11 cellular contexts compared by ENCODE assay signal in genomic region chr10:46555366-46555712, GRCh38. TPM values are rescaled to one million over a fixed set of nuclear protein-coding genes. Genes with fewer than 3 reads are reported as not detected.
DNase-seq lines count a peak whose midpoint lies in the region; ATAC-seq and TF ChIP-seq lines count a peak whose summit lies in the region.
"Had no signal": no experiment of that assay in that cellular context is flagged by ENCODE, and none has a peak within 500 bp of the region (broad histone marks: within the 10 kb centered on the region; RNA-seq: fewer than 3 reads in every experiment).

No MANE protein-coding gene starts in this region.

- H3K36me3 Mint-ChIP-seq in neural progenitor cell = peaks cover 2% of the 10 kb centered on the region
- H3K36me3 Mint-ChIP-seq: CD4-positive, CD25-positive, alpha-beta regulatory T cell; T-cell had no signal

- H3K9me3 ChIP-seq in BE2C = no peaks in the 10 kb centered on the region
- no peaks in the 10 kb centered on the region for H3K9me3 ChIP-seq in neural progenitor cell (ENCODE audit: low read depth)

- DNase-seq in BE2C (peak; percentile 9), H7 (peak; percentile 77), neural progenitor cell (ENCODE audit: low spot score) (peak; percentile 39), NCI-H2081 (lab: John Stamatoyannopoulos, UW) (no peak), left colon (no peak), NOMO-1 treated with DMSO at 0.1 percent for 48 hours (lab: John Stamatoyannopoulos, UW; ENCODE audit: unreplicated experiment) (no peak)
- DNase-seq: CD4-positive, CD25-positive, alpha-beta regulatory T cell; cerebellar nuclear complex had no signal

- H3K27me3 ChIP-seq in BE2C (peaks cover 4% of the 10 kb centered on the region; the same call in 1 of the 2 replicates), H7 (ENCODE audit: control insufficient read depth, insufficient read depth, low read length) (peaks cover 30% of the 10 kb centered on the region), neural progenitor cell (peaks cover 51% of the 10 kb centered on the region)

- H3K27ac Mint-ChIP-seq in neural progenitor cell = no peak overlapping the region
- H3K27ac Mint-ChIP-seq: CD4-positive, CD25-positive, alpha-beta regulatory T cell; T-cell had no signal

- H3K36me3 ChIP-seq in BE2C = no peaks in the 10 kb centered on the region
- peaks cover 6% of the 10 kb centered on the region for H3K36me3 ChIP-seq in H7 (replicated peaks; ENCODE audit: control insufficient read depth, insufficient read depth, low read length)
- H3K36me3 ChIP-seq in neural progenitor cell = no peaks in the 10 kb centered on the region

- H3K4me2 ChIP-seq in neural progenitor cell = peak overlapping the region; percentile 79

- peaks cover 3% of the 10 kb centered on the region for H3K9me3 Mint-ChIP-seq in neural progenitor cell
- H3K9me3 Mint-ChIP-seq: CD4-positive, CD25-positive, alpha-beta regulatory T cell; T-cell had no signal

- no peak overlapping the region for H3K4me3 Mint-ChIP-seq in neural progenitor cell

- H3K4me1 Mint-ChIP-seq in neural progenitor cell = peaks cover 7% of the 10 kb centered on the region

- H4K20me1 ChIP-seq in neural progenitor cell (ENCODE audit: low read depth) = no peaks in the 10 kb centered on the region

- no peaks in the 10 kb centered on the region for H3F3A ChIP-seq in neural progenitor cell (ENCODE audit: low read depth)

- ATAC-seq in esophagus mucosa = peak; percentile 1
- no peak for ATAC-seq in left colon
- ATAC-seq in GM19452 (IDR thresholded peaks at IDR 0.05; ENCODE audit: unreplicated experiment) = no peak
- ATAC-seq: T-cell had no signal

- no peaks in the 10 kb centered on the region for H3K79me2 ChIP-seq in neural progenitor cell (ENCODE audit: low read depth)

- no peak overlapping the region for H3K27ac ChIP-seq in neural progenitor cell

- no peak overlapping the region for H3K9ac ChIP-seq in neural progenitor cell

- intact Hi-C loops in left colon (cut with DNase I, micrococcal nuclease) = no loop called here

- H3K4me3 ChIP-seq in BE2C (ENCODE audit: low read depth, low read length) (no peak overlapping the region), H7 (ENCODE audit: insufficient read depth, low read depth, low read length) (peak overlapping the region; percentile 69), neural progenitor cell (peak overlapping the region; percentile 79)

- no peak overlapping the region for H2AFZ ChIP-seq in neural progenitor cell (replicated peaks)

- TF ChIP-seq CTCF in BE2C (IDR thresholded peaks at IDR 0.05; ENCODE audit: low read depth, low read length) (no peak), neural progenitor cell (IDR thresholded peaks at IDR 0.05) (no peak)

- peaks cover 10% of the 10 kb centered on the region for H3K27me3 Mint-ChIP-seq in neural progenitor cell (ENCODE audit: insufficient read depth, low read depth)

- H3K4me1 ChIP-seq in BE2C (no peaks in the 10 kb centered on the region), neural progenitor cell (peaks cover 8% of the 10 kb centered on the region)

RNA-seq across cellular contexts. Expression of gene GPRIN2, which starts 1.1 kb away (rescaled TPM):
- polyA plus RNA-seq in BE2C (2012; ENCODE audit: insufficient read depth, insufficient read length, low read depth) = not detected
- 4.3 and 4.7 TPM in 2 replicates for total RNA-seq in H7 (2014; rRNA removed; shearing (Covaris generic))
- total RNA-seq in esophagus mucosa = 4.5 TPM
- 6.9 and 18.1 TPM in 2 replicates for total RNA-seq in neural progenitor cell (ENCODE audit: low replicate concordance)
- 10 to 100 TPM; 35.9 to 56.7 TPM for total RNA-seq in left colon
- total RNA-seq: CD4-positive, CD25-positive, alpha-beta regulatory T cell; T-cell had no signal
- polyA plus RNA-seq: CD4-positive, CD25-positive, alpha-beta regulatory T cell had no signal

RNA-seq across cellular contexts. Expression of gene SYT15, which starts 23.6 kb away (rescaled TPM):
- 1.4 TPM for polyA plus RNA-seq in BE2C (2012; ENCODE audit: insufficient read depth, insufficient read length, low read depth)
- 0.04 TPM in 1 of 2 replicates, not detected in the other for total RNA-seq in H7 (2014; rRNA removed; shearing (Covaris generic))
- total RNA-seq in esophagus mucosa (1.4 TPM), neural progenitor cell (ENCODE audit: low replicate concordance) (0.15 and 0.17 TPM in 2 replicates), left colon (1 to 10 TPM; 1.4 to 2.2 TPM)

Comparison
In these comparisons a context has a peak if more than half of its experiments do, and no peak if none do; other contexts are left out.
1. DNase-seq: peak in BE2C (single experiment), H7 (single experiment) and neural progenitor cell (single experiment); none in NCI-H2081 (0 of 2), left colon (0 of 2) and NOMO-1 treated with DMSO at 0.1 percent for 48 hours (single experiment).